In genomic region chr4:139670765-139671164, GRCh38 we compare ENCODE assay signal across 18 cellular contexts.
"Had no signal": no experiment of that assay in that cellular context is flagged by ENCODE, and none has a peak within 500 bp of the region (broad histone marks: within the 10 kb centered on the region; RNA-seq: fewer than 3 reads in every experiment).

No MANE protein-coding gene starts in this region.

- H3K9me3 ChIP-seq: esophagus muscularis mucosa, heart left ventricle, tibial nerve had no signal

- H3K27ac Mint-ChIP-seq: activated naive CD4-positive, alpha-beta T cell treated with anti-CD3 and anti-CD28 coated beads, Interleukin-2, amount 50 U/mL, for 24 hours; activated naive CD8-positive, alpha-beta T cell treated with anti-CD3 and anti-CD28 coated beads, Interleukin-2, amount 50 U/mL, for 24 hours had no signal

- H3K4me3 Mint-ChIP-seq: activated naive CD4-positive, alpha-beta T cell treated with anti-CD3 and anti-CD28 coated beads, Interleukin-2, amount 50 U/mL, for 24 hours; activated naive CD8-positive, alpha-beta T cell treated with anti-CD3 and anti-CD28 coated beads, Interleukin-2, amount 50 U/mL, for 24 hours; natural killer cell treated with Interleukin-12 subunit alpha and Interleukin-12 subunit beta and Interleukin-15 and Interleukin-18, amount 100 ng/mL, for 72 hours had no signal

- H3K27me3 ChIP-seq: esophagus muscularis mucosa, foreskin keratinocyte, heart left ventricle, tibial nerve had no signal

- ATAC-seq: activated naive CD8-positive, alpha-beta T cell treated with anti-CD3 and anti-CD28 coated beads, Interleukin-2, amount 50 U/mL, for 24 hours; foreskin keratinocyte; heart left ventricle; natural killer cell treated with Interleukin-12 subunit alpha and Interleukin-12 subunit beta and Interleukin-15 and Interleukin-18, amount 100 ng/mL, for 72 hours; right cardiac atrium had no signal

- H3K36me3 Mint-ChIP-seq: activated naive CD4-positive, alpha-beta T cell treated with anti-CD3 and anti-CD28 coated beads, Interleukin-2, amount 50 U/mL, for 24 hours; natural killer cell treated with Interleukin-12 subunit alpha and Interleukin-12 subunit beta and Interleukin-15 and Interleukin-18, amount 100 ng/mL, for 72 hours had no signal

- H3K36me3 ChIP-seq: tibial nerve had no signal

- H3K27ac ChIP-seq: esophagus muscularis mucosa, foreskin keratinocyte, heart left ventricle, tibial nerve had no signal

- H3K9me3 Mint-ChIP-seq: activated naive CD4-positive, alpha-beta T cell treated with anti-CD3 and anti-CD28 coated beads, Interleukin-2, amount 50 U/mL, for 24 hours; activated naive CD8-positive, alpha-beta T cell treated with anti-CD3 and anti-CD28 coated beads, Interleukin-2, amount 50 U/mL, for 24 hours; natural killer cell treated with Interleukin-12 subunit alpha and Interleukin-12 subunit beta and Interleukin-15 and Interleukin-18, amount 100 ng/mL, for 72 hours had no signal

- H3K27me3 Mint-ChIP-seq: activated naive CD4-positive, alpha-beta T cell treated with anti-CD3 and anti-CD28 coated beads, Interleukin-2, amount 50 U/mL, for 24 hours; natural killer cell treated with Interleukin-12 subunit alpha and Interleukin-12 subunit beta and Interleukin-15 and Interleukin-18, amount 100 ng/mL, for 72 hours had no signal

- DNase-seq: activated CD4-positive, alpha-beta T cell treated with anti-CD3 and anti-CD28 coated beads for 4 hours; activated CD4-positive, alpha-beta T cell treated with anti-CD3 and anti-CD28 coated beads, Interleukin-2, amount 50 U/mL, for 48 hours; activated CD8-positive, alpha-beta memory T cell treated with anti-CD3 and anti-CD28 coated beads for 24 hours; activated gamma-delta T cell treated with Interleukin-2 at 50 U/mL for 16 hours; activated naive CD8-positive, alpha-beta T cell treated with anti-CD3 and anti-CD28 coated beads, Interleukin-2, amount 50 U/mL, for 24 hours; activated T-cell treated with anti-CD3 and anti-CD28 coated beads, Interleukin-2, amount 50 U/mL, for 1 hour; amygdala; caudate nucleus; foreskin keratinocyte; heart left ventricle; right cardiac atrium; stimulated activated CD4-positive, alpha-beta T cell treated with anti-CD3 and anti-CD28 coated beads, Interleukin-2, amount 100 ng/mL, for 48 hours; stimulated activated naive CD4-positive, alpha-beta T cell treated with Interleukin-2 at 50 U/mL for 16 hours; T-helper 2 cell had no signal

- H3K4me3 ChIP-seq: esophagus muscularis mucosa, heart left ventricle, tibial nerve had no signal
